In genomic region chr11:19642759-19643158, GRCh38 we compare ENCODE assay signal across 22 cellular contexts.
DNase-seq lines count a peak whose midpoint lies in the region; ATAC-seq and TF ChIP-seq lines count a peak whose summit lies in the region.
"Had no signal": no experiment of that assay in that cellular context is flagged by ENCODE, and none has a peak within 500 bp of the region (broad histone marks: within the 10 kb centered on the region; RNA-seq: fewer than 3 reads in every experiment).

No MANE protein-coding gene starts in this region.

- in situ Hi-C loops in GM23248 (cut with MboI): no loop called here

- H3F3A ChIP-seq in GM23248 (ENCODE audit: insufficient read depth): peaks cover 11% of the 10 kb centered on the region

- peak overlapping the region; percentile 0 for H3K4me2 ChIP-seq in GM23248 (ENCODE audit: unreplicated experiment)
- H3K4me2 ChIP-seq: A549; BLaER1 treated with 17β-estradiol and CSF1 and Interleukin-3, amounts not matched to agents 10 nM and 100 nM had no signal

- TF ChIP-seq POLR2A in thyroid gland (IDR thresholded peaks at IDR 0.05): no peak

- no peak overlapping the region for H3K27ac ChIP-seq in GM23248
- H3K27ac ChIP-seq in thyroid gland: no peak overlapping the region
- H3K27ac ChIP-seq: A549; BLaER1 treated with 17β-estradiol and CSF1 and Interleukin-3, amounts not matched to agents 10 nM and 100 nM; SJCRH30 had no signal

- no peak for TF ChIP-seq CTCF in thyroid gland (IDR thresholded peaks at IDR 0.05)
- no peak for TF ChIP-seq CTCF in foreskin fibroblast (IDR thresholded peaks at IDR 0.05; ENCODE audit: low read depth, low read length)

- WGBS in GM23248 (ENCODE audit: low coverage in 1 of 2, low lambda C conversion rate in 2 of 2, missing lambda C conversion rate in 2 of 2), 2 experiments: 100% methylated on average over 2 of the region's 2 CpGs
- WGBS in thyroid gland, 2 donors: 75 to 83% methylated on average over 2 of the region's 2 CpGs

- H3K9ac ChIP-seq in GM23248: no peak overlapping the region
- H3K9ac ChIP-seq: BLaER1 treated with 17β-estradiol and CSF1 and Interleukin-3, amounts not matched to agents 10 nM and 100 nM had no signal

- H3K36me3 ChIP-seq in GM23248 (ENCODE audit: low read depth) (no peaks in the 10 kb centered on the region), thyroid gland (no peaks in the 10 kb centered on the region)
- H3K36me3 ChIP-seq: BLaER1 treated with 17β-estradiol and CSF1 and Interleukin-3, amounts not matched to agents 10 nM and 100 nM; MG63 had no signal

- intact Hi-C loops in thyroid gland (cut with DNase I): loop anchor here (10.0 kb wide), 1 partner anchor 68 kb away; no protein-coding TSS in a partner anchor

- peaks cover 32% of the 10 kb centered on the region for H3K4me1 ChIP-seq in GM23248 (ENCODE audit: insufficient read depth)
- H3K4me1 ChIP-seq in thyroid gland: peaks cover 6 to 34% of the 10 kb centered on the region in 2 donors
- H3K4me1 ChIP-seq: A549 had no signal

- no peaks in the 10 kb centered on the region for H3K79me2 ChIP-seq in GM23248 (ENCODE audit: insufficient read depth)

- H3K9me3 ChIP-seq in GM23248 (ENCODE audit: low read depth) (no peaks in the 10 kb centered on the region), thyroid gland (no peaks in the 10 kb centered on the region)
- H3K9me3 ChIP-seq: A549; BLaER1 treated with 17β-estradiol and CSF1 and Interleukin-3, amounts not matched to agents 10 nM and 100 nM; MG63; SJCRH30 had no signal

- H3K9me2 ChIP-seq in GM23248 (ENCODE audit: insufficient read depth): no peaks in the 10 kb centered on the region

- H3K27me3 ChIP-seq in GM23248 (replicated peaks; ENCODE audit: insufficient read depth): no peaks in the 10 kb centered on the region
- H3K27me3 ChIP-seq in thyroid gland: no peaks in the 10 kb centered on the region
- H3K27me3 ChIP-seq: BLaER1 treated with 17β-estradiol and CSF1 and Interleukin-3, amounts not matched to agents 10 nM and 100 nM; MG63; SJCRH30 had no signal

- DNase-seq in GM23248 (no peak), NCI-H146 treated with DMSO at 0.1 percent for 48 hours (lab: John Stamatoyannopoulos, UW; ENCODE audit: unreplicated experiment) (peak; percentile 55), NCI-H2227 treated with DMSO at 0.1 percent for 48 hours (lab: John Stamatoyannopoulos, UW) (peak; percentile 54), left lobe of liver (ENCODE audit: low spot score) (no peak), thyroid gland (no peak), foreskin fibroblast (no peak)
- DNase-seq: AML-193; CD4-positive, alpha-beta T cell; DMS79 treated with DMSO at 0.1 percent for 48 hours; GF-D8; KG1; MG63; NCI-H187 treated with DMSO at 0.1 percent for 48 hours; NK-92 treated with Interleukin-12 subunit alpha and Interleukin-12 subunit beta, amount 100 ng/mL, for 24 hours; PC-3; SJCRH30; T-helper 17 cell had no signal

- no peak overlapping the region for H3K4me3 ChIP-seq in GM23248
- no peak overlapping the region for H3K4me3 ChIP-seq in thyroid gland (replicated peaks in 1 of 3)
- no peak overlapping the region for H3K4me3 ChIP-seq in foreskin fibroblast (ENCODE audit: low read depth in 1 of 2, low read length in 2 of 2)
- H3K4me3 ChIP-seq: A549; BLaER1 treated with 17β-estradiol and CSF1 and Interleukin-3, amounts not matched to agents 10 nM and 100 nM; MG63; SJCRH30 had no signal

- ATAC-seq in left lobe of liver (peak; percentile 65), HG02642 (IDR thresholded peaks at IDR 0.05; ENCODE audit: poor library complexity, unreplicated experiment) (no peak), HG03469 (IDR thresholded peaks at IDR 0.05; ENCODE audit: unreplicated experiment) (no peak)
- ATAC-seq: A549, PC-3, SK-N-SH treated with all-trans-retinoic acid at 6 μM for 48 hours, T-helper 17 cell had no signal

- H4K20me1 ChIP-seq in GM23248 (ENCODE audit: insufficient read depth): no peaks in the 10 kb centered on the region
- H4K20me1 ChIP-seq: BLaER1 treated with 17β-estradiol and CSF1 and Interleukin-3, amounts not matched to agents 10 nM and 100 nM had no signal

- H2AFZ ChIP-seq in GM23248: no peak overlapping the region

Comparison
In these comparisons a context has a peak if more than half of its experiments do, and no peak if none do; other contexts are left out.
1. DNase-seq: peak in NCI-H146 treated with DMSO at 0.1 percent for 48 hours (single experiment) and NCI-H2227 treated with DMSO at 0.1 percent for 48 hours (single experiment); none in GM23248 (single experiment), left lobe of liver (single experiment), thyroid gland (0 of 2) and foreskin fibroblast (0 of 2).